In the genomic region with DNA sequence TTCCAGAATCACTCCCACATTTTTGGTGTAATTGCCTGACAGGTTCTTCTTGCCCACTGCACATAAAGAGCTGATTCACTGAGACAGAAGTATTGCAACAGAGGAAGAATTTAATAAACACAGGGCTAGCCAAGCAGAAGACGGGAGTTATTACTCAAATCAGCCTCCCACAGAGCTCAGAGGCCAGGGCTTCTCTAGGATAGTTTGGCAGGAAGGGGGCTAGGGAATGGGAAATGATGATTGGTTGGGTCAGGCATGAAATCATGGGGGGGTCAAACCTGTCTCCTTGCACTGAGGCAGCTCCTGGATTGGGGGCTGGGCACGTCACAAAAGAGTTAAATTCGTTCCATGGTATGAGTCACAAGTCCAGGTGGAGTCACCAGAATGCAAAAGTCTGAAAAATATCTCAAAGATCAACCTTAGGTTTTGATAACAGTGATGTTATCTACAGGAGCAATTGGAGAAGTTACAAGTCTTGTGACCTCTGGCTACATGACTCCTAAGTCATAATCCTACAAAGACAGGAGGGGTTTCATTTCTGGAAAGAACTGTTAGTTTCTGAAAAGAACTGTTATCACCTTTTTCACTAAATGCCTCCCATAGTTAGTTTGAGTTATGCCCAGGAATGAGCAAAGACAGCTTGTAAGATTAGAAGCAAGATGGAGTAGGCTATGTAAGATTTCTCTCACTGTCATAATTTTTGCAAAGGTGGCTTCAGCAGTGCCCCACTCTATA, we compare ENCODE assay signal across 16 cellular contexts. TPM values are rescaled to one million over a fixed set of nuclear protein-coding genes. Genes with fewer than 3 reads are reported as not detected.
A peak's percentile ranks its signal among the peaks of the same experiment; 100 is the strongest.
DNase-seq lines count a peak whose midpoint lies in the region; ATAC-seq and TF ChIP-seq lines count a peak whose summit lies in the region.
"Had no signal": no experiment of that assay in that cellular context is flagged by ENCODE, and none has a peak within 500 bp of the region (broad histone marks: within the 10 kb centered on the region; RNA-seq: fewer than 3 reads in every experiment).

No MANE protein-coding gene starts in this region.

- peaks cover 55% of the 10 kb centered on the region for H3K4me1 ChIP-seq in GM23248 (ENCODE audit: insufficient read depth)
- no peaks in the 10 kb centered on the region for H3K4me1 ChIP-seq in esophagus muscularis mucosa

- H2AFZ ChIP-seq in GM23248 = no peak overlapping the region

- no peaks in the 10 kb centered on the region for H3K36me3 Mint-ChIP-seq in immature natural killer cell

- H3K4me3 Mint-ChIP-seq in immature natural killer cell = peak overlapping the region in 2 of 5 donors; percentile 44 to 51
- H3K4me3 Mint-ChIP-seq: central memory CD8-positive, alpha-beta T cell; naive thymus-derived CD8-positive, alpha-beta T cell had no signal

- H3K27ac Mint-ChIP-seq in immature natural killer cell = peak overlapping the region in 1 of 6 donors; percentile 13

- no peaks in the 10 kb centered on the region for H3K9me2 ChIP-seq in GM23248 (ENCODE audit: insufficient read depth)

- 7 to 8% methylated on average over 3 of the region's 3 CpGs for WGBS in GM23248 (ENCODE audit: low coverage in 1 of 2, low lambda C conversion rate in 2 of 2, missing lambda C conversion rate in 2 of 2), 2 experiments
- WGBS in esophagus muscularis mucosa = 52% methylated on average over 3 of the region's 3 CpGs

- H3K9ac ChIP-seq in GM23248 = peak overlapping the region; percentile 77

- no peak for TF ChIP-seq EP300 in esophagus muscularis mucosa (IDR thresholded peaks at IDR 0.05)

- H3K27me3 Mint-ChIP-seq in immature natural killer cell (ENCODE audit: low read depth in 3 of 3) = peaks cover 2 to 9% (median 2%) of the 10 kb centered on the region in 3 donors

- peak overlapping the region; percentile 95 for H3K27ac ChIP-seq in GM23248
- H3K27ac ChIP-seq in RWPE1 = peak overlapping the region; percentile 39; the same call in 1 of the 2 replicates
- H3K27ac ChIP-seq in esophagus muscularis mucosa (replicated peaks in 1 of 4) = no peak overlapping the region

- H3F3A ChIP-seq in GM23248 (ENCODE audit: insufficient read depth) = peaks cover 49% of the 10 kb centered on the region

- H3K9me3 Mint-ChIP-seq in immature natural killer cell = no peaks in the 10 kb centered on the region
- H3K9me3 Mint-ChIP-seq: central memory CD8-positive, alpha-beta T cell had no signal

- TF ChIP-seq CTCF in RWPE1 (conservative IDR thresholded peaks at IDR 0.05; ENCODE audit: low read depth) (no peak), esophagus muscularis mucosa (IDR thresholded peaks at IDR 0.05) (no peak)

- CTCF ChIA-PET in RWPE1 (lab: Yijun Ruan, JAX) = no interaction called here

- peak overlapping the region; percentile 62 for H3K4me2 ChIP-seq in GM23248 (ENCODE audit: unreplicated experiment)

- TF ChIP-seq POLR2A in esophagus muscularis mucosa (IDR thresholded peaks at IDR 0.05; ENCODE audit: low read depth) = no peak

- H3K36me3 ChIP-seq in GM23248 (ENCODE audit: low read depth) (no peaks in the 10 kb centered on the region), esophagus muscularis mucosa (no peaks in the 10 kb centered on the region)

- intact Hi-C loops in esophagus muscularis mucosa (cut with DNase I) = no loop called here
- intact Hi-C loops in sciatic nerve (cut with DNase I) = no loop called here

- DNase-seq in GM23248 (peak; percentile 89), RWPE1 (ENCODE audit: low spot score) (peak; percentile 45), esophagus muscularis mucosa (ENCODE audit: extremely low spot score) (peak; percentile 57), sciatic nerve (ENCODE audit: low spot score) (no peak), immature natural killer cell (no peak), C1 segment of cervical spinal cord (lab: John Stamatoyannopoulos, UW) (no peak)
- DNase-seq: activated CD4-positive, alpha-beta T cell treated with anti-CD3 and anti-CD28 coated beads for 1 hour; activated effector memory CD4-positive, alpha-beta T cell treated with Interleukin-2 at 50 U/mL for 16 hours; naive thymus-derived CD8-positive, alpha-beta T cell; NCI-H1436; NCI-H526 had no signal

- H3K9me3 ChIP-seq in GM23248 (ENCODE audit: low read depth) (no peaks in the 10 kb centered on the region), esophagus muscularis mucosa (no peaks in the 10 kb centered on the region)

- H3K4me3 ChIP-seq in GM23248 = peak overlapping the region; percentile 52
- H3K4me3 ChIP-seq in esophagus muscularis mucosa = no peak overlapping the region
- H3K4me3 ChIP-seq: skin epidermis had no signal

- H3K4me1 Mint-ChIP-seq in immature natural killer cell = peaks cover 20 to 33% of the 10 kb centered on the region in 2 donors

- POLR2A ChIA-PET in RWPE1 (lab: Yijun Ruan, JAX; ENCODE audit: low non-redundant PET) = interaction anchor here (0.6 kb wide), 1 partner anchor 57 kb away, joined by 3 read pairs; no protein-coding TSS in a partner anchor

- H3K27me3 ChIP-seq in GM23248 (replicated peaks; ENCODE audit: insufficient read depth) (no peaks in the 10 kb centered on the region), esophagus muscularis mucosa (no peaks in the 10 kb centered on the region)

- H3K79me2 ChIP-seq in GM23248 (ENCODE audit: insufficient read depth) = no peaks in the 10 kb centered on the region

- no peaks in the 10 kb centered on the region for H4K20me1 ChIP-seq in GM23248 (ENCODE audit: insufficient read depth)

- in situ Hi-C loops in GM23248 (cut with MboI) = no loop called here

- ATAC-seq in sciatic nerve (peak; percentile 86), HG03175 (IDR thresholded peaks at IDR 0.05; ENCODE audit: unreplicated experiment) (no peak)
- ATAC-seq: naive thymus-derived CD8-positive, alpha-beta T cell had no signal

RNA-seq across cellular contexts. Expression of a gene that starts 30.3 kb away (rescaled TPM):
- 69.2 and 101 TPM in 2 replicates for total RNA-seq in GM23248 (2014; rRNA removed; shearing (Covaris generic))
- polyA plus RNA-seq in GM23248 (2016; fragmentation: Nextera tagmentation; extraction: Ambion mirVana) = 47.6 and 50.8 TPM in 2 replicates
- 10 to 100 TPM in 1 of 4 donors, 1 to 10 TPM in 3; 7.0 to 11.7 (median 9.2) TPM for total RNA-seq in esophagus muscularis mucosa
- total RNA-seq in sciatic nerve = 33.5 TPM
- polyA plus RNA-seq in immature natural killer cell = 10 to 100 TPM in 1 of 3 donors, 1 to 10 TPM in 2; 5.2 to 14.6 (median 9.1) TPM

RNA-seq across cellular contexts. Expression of a gene that starts 40.9 kb away (rescaled TPM):
- not detected in 2 replicates for total RNA-seq in GM23248 (2014; rRNA removed; shearing (Covaris generic))
- not detected in 2 replicates for polyA plus RNA-seq in GM23248 (2016; fragmentation: Nextera tagmentation; extraction: Ambion mirVana)
- total RNA-seq in esophagus muscularis mucosa = 1 to 10 TPM in 2 of 4 donors, under 1 TPM in 2; 0.42 to 1.7 (median 0.81) TPM
- total RNA-seq in sciatic nerve = not detected
- polyA plus RNA-seq in immature natural killer cell = not detected
- total RNA-seq: H4; naive thymus-derived CD8-positive, alpha-beta T cell had no signal
- polyA plus RNA-seq: naive thymus-derived CD8-positive, alpha-beta T cell had no signal

RNA-seq across cellular contexts. Expression of a gene that starts 44.6 kb away (rescaled TPM):
- not detected in 2 replicates for total RNA-seq in GM23248 (2014; rRNA removed; shearing (Covaris generic))
- polyA plus RNA-seq in GM23248 (2016; fragmentation: Nextera tagmentation; extraction: Ambion mirVana) (not detected in 2 replicates), immature natural killer cell (not detected)
- total RNA-seq in esophagus muscularis mucosa (under 1 TPM in 1 of 4 donors, not detected in 3; 0.17 TPM), sciatic nerve (not detected)
- total RNA-seq: H4; naive thymus-derived CD8-positive, alpha-beta T cell had no signal
- polyA plus RNA-seq: naive thymus-derived CD8-positive, alpha-beta T cell; thymus had no signal

Comparison
In these comparisons a context has a peak if more than half of its experiments do, and no peak if none do; other contexts are left out.
1. DNase-seq: peak in GM23248 (single experiment), RWPE1 (single experiment) and esophagus muscularis mucosa (single experiment); none in sciatic nerve (single experiment), immature natural killer cell (0 of 3) and C1 segment of cervical spinal cord (0 of 14).
2. H3K27ac ChIP-seq: peak in GM23248 (single experiment) and RWPE1 (single experiment); none in esophagus muscularis mucosa (0 of 4).